ENCODE assay signal across 10 cellular contexts in genomic region chr1:9425859-9426258, GRCh38.
DNase-seq lines count a peak whose midpoint lies in the region; ATAC-seq and TF ChIP-seq lines count a peak whose summit lies in the region.
"Had no signal": no experiment of that assay in that cellular context is flagged by ENCODE, and none has a peak within 500 bp of the region (broad histone marks: within the 10 kb centered on the region; RNA-seq: fewer than 3 reads in every experiment).

No MANE protein-coding gene starts in this region.

- H3K4me1 Mint-ChIP-seq in endothelial cell (ENCODE audit: unreplicated experiment), result peaks cover 39% of the 10 kb centered on the region
- peaks cover 21% of the 10 kb centered on the region for H3K4me1 Mint-ChIP-seq in WTC11

- H3K9me3 Mint-ChIP-seq in endothelial cell (ENCODE audit: unreplicated experiment) (no peaks in the 10 kb centered on the region), WTC11 (no peaks in the 10 kb centered on the region)
- H3K9me3 Mint-ChIP-seq: activated naive CD4-positive, alpha-beta T cell treated with anti-CD3 and anti-CD28 coated beads, Interleukin-2, amount 50 U/mL, for 72 hours had no signal

- no peak for TF ChIP-seq CTCF in endothelial cell (IDR thresholded peaks at IDR 0.05; ENCODE audit: unreplicated experiment)
- TF ChIP-seq CTCF in WTC11 (IDR thresholded peaks at IDR 0.05), result no peak

- DNase-seq in KG1 (lab: John Stamatoyannopoulos, UW), result peak; percentile 71
- DNase-seq in endothelial cell (ENCODE audit: low spot score), result no peak
- no peak for DNase-seq in HK-2 (ENCODE audit: unreplicated experiment)
- DNase-seq in NCI-H510A (lab: John Stamatoyannopoulos, UW), result no peak
- DNase-seq in WTC11 (ENCODE audit: low spot score), result no peak
- no peak for DNase-seq in NCI-H1092 treated with DMSO at 0.1 percent for 48 hours (lab: John Stamatoyannopoulos, UW)
- DNase-seq: SHP77 had no signal

- peak; percentile 11 for ATAC-seq in GM18498 (IDR thresholded peaks at IDR 0.05; ENCODE audit: unreplicated experiment)
- ATAC-seq in GM21576 (IDR thresholded peaks at IDR 0.05; ENCODE audit: unreplicated experiment), result peak; percentile 13
- ATAC-seq in WTC11, result no peak

- H3K4me3 Mint-ChIP-seq in endothelial cell (ENCODE audit: unreplicated experiment), result no peak overlapping the region
- no peak overlapping the region for H3K4me3 Mint-ChIP-seq in WTC11

- POLR2A ChIA-PET in WTC11 (lab: Charles Lee), result no interaction called here

- H3K27me3 Mint-ChIP-seq in endothelial cell (ENCODE audit: unreplicated experiment) (peaks cover 4% of the 10 kb centered on the region), WTC11 (ENCODE audit: low read depth) (no peaks in the 10 kb centered on the region)

- CTCF ChIA-PET in WTC11 (lab: Charles Lee), result no interaction called here

- H3K27ac Mint-ChIP-seq in endothelial cell (ENCODE audit: unreplicated experiment), result peak overlapping the region; percentile 75
- H3K27ac Mint-ChIP-seq in WTC11, result no peak overlapping the region

- H3K36me3 Mint-ChIP-seq in endothelial cell (ENCODE audit: low read depth, unreplicated experiment) (no peaks in the 10 kb centered on the region), WTC11 (no peaks in the 10 kb centered on the region)
- H3K36me3 Mint-ChIP-seq: activated naive CD4-positive, alpha-beta T cell treated with anti-CD3 and anti-CD28 coated beads, Interleukin-2, amount 50 U/mL, for 72 hours had no signal

TF ChIP-seq in WTC11, 78 proteins besides CTCF, POLR2A, EP300 and RAD21 (continues in another document):
- TF ChIP-seq, protein P1, sequence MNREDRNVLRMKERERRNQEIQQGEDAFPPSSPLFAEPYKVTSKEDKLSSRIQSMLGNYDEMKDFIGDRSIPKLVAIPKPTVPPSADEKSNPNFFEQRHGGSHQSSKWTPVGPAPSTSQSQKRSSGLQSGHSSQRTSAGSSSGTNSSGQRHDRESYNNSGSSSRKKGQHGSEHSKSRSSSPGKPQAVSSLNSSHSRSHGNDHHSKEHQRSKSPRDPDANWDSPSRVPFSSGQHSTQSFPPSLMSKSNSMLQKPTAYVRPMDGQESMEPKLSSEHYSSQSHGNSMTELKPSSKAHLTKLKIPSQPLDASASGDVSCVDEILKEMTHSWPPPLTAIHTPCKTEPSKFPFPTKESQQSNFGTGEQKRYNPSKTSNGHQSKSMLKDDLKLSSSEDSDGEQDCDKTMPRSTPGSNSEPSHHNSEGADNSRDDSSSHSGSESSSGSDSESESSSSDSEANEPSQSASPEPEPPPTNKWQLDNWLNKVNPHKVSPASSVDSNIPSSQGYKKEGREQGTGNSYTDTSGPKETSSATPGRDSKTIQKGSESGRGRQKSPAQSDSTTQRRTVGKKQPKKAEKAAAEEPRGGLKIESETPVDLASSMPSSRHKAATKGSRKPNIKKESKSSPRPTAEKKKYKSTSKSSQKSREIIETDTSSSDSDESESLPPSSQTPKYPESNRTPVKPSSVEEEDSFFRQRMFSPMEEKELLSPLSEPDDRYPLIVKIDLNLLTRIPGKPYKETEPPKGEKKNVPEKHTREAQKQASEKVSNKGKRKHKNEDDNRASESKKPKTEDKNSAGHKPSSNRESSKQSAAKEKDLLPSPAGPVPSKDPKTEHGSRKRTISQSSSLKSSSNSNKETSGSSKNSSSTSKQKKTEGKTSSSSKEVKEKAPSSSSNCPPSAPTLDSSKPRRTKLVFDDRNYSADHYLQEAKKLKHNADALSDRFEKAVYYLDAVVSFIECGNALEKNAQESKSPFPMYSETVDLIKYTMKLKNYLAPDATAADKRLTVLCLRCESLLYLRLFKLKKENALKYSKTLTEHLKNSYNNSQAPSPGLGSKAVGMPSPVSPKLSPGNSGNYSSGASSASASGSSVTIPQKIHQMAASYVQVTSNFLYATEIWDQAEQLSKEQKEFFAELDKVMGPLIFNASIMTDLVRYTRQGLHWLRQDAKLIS (CRISPR knock-in tag; IDR thresholded peaks at IDR 0.05; ENCODE audit: borderline replicate concordance), result no peak
- TF ChIP-seq, protein P2, sequence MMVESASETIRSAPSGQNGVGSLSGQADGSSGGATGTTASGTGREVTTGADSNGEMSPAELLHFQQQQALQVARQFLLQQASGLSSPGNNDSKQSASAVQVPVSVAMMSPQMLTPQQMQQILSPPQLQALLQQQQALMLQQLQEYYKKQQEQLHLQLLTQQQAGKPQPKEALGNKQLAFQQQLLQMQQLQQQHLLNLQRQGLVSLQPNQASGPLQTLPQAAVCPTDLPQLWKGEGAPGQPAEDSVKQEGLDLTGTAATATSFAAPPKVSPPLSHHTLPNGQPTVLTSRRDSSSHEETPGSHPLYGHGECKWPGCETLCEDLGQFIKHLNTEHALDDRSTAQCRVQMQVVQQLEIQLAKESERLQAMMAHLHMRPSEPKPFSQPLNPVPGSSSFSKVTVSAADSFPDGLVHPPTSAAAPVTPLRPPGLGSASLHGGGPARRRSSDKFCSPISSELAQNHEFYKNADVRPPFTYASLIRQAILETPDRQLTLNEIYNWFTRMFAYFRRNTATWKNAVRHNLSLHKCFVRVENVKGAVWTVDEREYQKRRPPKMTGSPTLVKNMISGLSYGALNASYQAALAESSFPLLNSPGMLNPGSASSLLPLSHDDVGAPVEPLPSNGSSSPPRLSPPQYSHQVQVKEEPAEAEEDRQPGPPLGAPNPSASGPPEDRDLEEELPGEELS (CRISPR knock-in tag; IDR thresholded peaks at IDR 0.05), result no peak
- no peak for TF ChIP-seq IRF1 (CRISPR knock-in tag; IDR thresholded peaks at IDR 0.05)
- TF ChIP-seq CBFB (CRISPR knock-in tag; IDR thresholded peaks at IDR 0.05; ENCODE audit: low read depth), result no peak
- TF ChIP-seq FOXP1 (CRISPR knock-in tag; IDR thresholded peaks at IDR 0.05; ENCODE audit: borderline replicate concordance), result no peak
- TF ChIP-seq MAX (CRISPR knock-in tag; IDR thresholded peaks at IDR 0.05), result no peak
- no peak for TF ChIP-seq GABPB1 (CRISPR knock-in tag; IDR thresholded peaks at IDR 0.05)
- no peak for TF ChIP-seq E2F1 (CRISPR knock-in tag; IDR thresholded peaks at IDR 0.05)
- TF ChIP-seq JUN (CRISPR knock-in tag; IDR thresholded peaks at IDR 0.05), result no peak
- TF ChIP-seq ZBTB21 (CRISPR knock-in tag; IDR thresholded peaks at IDR 0.05; ENCODE audit: borderline replicate concordance), result no peak
- TF ChIP-seq GTF2I (CRISPR knock-in tag; conservative IDR thresholded peaks at IDR 0.05), result no peak
- TF ChIP-seq, protein P3, sequence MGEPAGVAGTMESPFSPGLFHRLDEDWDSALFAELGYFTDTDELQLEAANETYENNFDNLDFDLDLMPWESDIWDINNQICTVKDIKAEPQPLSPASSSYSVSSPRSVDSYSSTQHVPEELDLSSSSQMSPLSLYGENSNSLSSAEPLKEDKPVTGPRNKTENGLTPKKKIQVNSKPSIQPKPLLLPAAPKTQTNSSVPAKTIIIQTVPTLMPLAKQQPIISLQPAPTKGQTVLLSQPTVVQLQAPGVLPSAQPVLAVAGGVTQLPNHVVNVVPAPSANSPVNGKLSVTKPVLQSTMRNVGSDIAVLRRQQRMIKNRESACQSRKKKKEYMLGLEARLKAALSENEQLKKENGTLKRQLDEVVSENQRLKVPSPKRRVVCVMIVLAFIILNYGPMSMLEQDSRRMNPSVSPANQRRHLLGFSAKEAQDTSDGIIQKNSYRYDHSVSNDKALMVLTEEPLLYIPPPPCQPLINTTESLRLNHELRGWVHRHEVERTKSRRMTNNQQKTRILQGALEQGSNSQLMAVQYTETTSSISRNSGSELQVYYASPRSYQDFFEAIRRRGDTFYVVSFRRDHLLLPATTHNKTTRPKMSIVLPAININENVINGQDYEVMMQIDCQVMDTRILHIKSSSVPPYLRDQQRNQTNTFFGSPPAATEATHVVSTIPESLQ (CRISPR knock-in tag; IDR thresholded peaks at IDR 0.05), result no peak
- TF ChIP-seq MLX (CRISPR knock-in tag; IDR thresholded peaks at IDR 0.05), result no peak
- TF ChIP-seq, protein P4, sequence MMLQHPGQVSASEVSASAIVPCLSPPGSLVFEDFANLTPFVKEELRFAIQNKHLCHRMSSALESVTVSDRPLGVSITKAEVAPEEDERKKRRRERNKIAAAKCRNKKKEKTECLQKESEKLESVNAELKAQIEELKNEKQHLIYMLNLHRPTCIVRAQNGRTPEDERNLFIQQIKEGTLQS (CRISPR knock-in tag; conservative IDR thresholded peaks at IDR 0.05), result no peak
